26 cellular contexts compared by ENCODE assay signal in the genomic region with DNA sequence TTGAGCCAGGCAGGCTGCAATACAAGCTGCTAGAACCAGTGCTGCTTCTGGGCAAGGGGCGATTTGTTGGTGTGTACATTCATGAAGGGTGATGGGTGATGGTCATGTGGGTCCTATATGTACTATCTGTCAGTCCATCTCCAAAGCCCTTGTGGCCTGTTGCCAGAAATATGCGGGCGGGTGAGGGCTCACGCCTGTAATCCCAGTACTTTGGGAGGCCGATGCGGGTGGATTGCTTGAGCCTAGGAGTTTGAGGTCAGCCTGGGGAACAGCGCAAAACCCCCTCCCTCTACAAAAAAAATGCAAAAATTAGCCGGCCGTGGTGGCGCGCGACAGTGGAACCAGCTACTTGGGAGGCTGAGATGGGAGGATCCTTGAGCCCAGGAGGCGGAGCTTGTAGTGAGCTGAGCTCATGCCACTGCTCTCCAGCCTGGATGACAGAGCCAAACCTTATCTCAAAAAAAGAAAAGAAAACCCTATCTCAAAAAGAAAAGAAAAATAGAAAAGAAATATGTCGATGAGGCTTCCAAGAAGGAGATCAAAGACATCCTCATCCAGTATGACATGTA. TPM values are rescaled to one million over a fixed set of nuclear protein-coding genes. Genes with fewer than 3 reads are reported as not detected.
DNase-seq lines count a peak whose midpoint lies in the region; ATAC-seq, FAIRE-seq and TF ChIP-seq lines count a peak whose summit lies in the region.
"Had no signal": no experiment of that assay in that cellular context is flagged by ENCODE, and none has a peak within 500 bp of the region (broad histone marks: within the 10 kb centered on the region; RNA-seq: fewer than 3 reads in every experiment).

No MANE protein-coding gene starts in this region.

- H3K9me3 ChIP-seq in K562 (replicated peaks; ENCODE audit: control insufficient read depth, insufficient read depth, low read depth, low read length), result no peaks in the 10 kb centered on the region
- no peaks in the 10 kb centered on the region for H3K9me3 ChIP-seq in neuronal stem cell (replicated peaks in 1 of 2; ENCODE audit: control insufficient read depth in 2 of 2, insufficient read depth in 1 of 2, low read depth in 1 of 2, low read length in 2 of 2)
- H3K9me3 ChIP-seq: BE2C, BLaER1 had no signal

- H3K36me3 ChIP-seq in K562 (ENCODE audit: control insufficient read depth, insufficient read depth, low read length) (no peaks in the 10 kb centered on the region), neuronal stem cell (replicated peaks in 1 of 2; ENCODE audit: control insufficient read depth in 2 of 2, insufficient read depth in 2 of 2, low read length in 2 of 2) (no peaks in the 10 kb centered on the region)
- H3K36me3 ChIP-seq: BE2C, BLaER1 had no signal

- no peak overlapping the region for H2BK120ac ChIP-seq in neuronal stem cell (ENCODE audit: low read depth, low read length)

- peak overlapping the region; percentile 83 for H4K8ac ChIP-seq in neuronal stem cell (ENCODE audit: low read depth, low read length)

- no peak for TF ChIP-seq RAD21 in K562 (CRISPR knock-in tag; conservative IDR thresholded peaks at IDR 0.05 in 1 of 2, IDR thresholded peaks at IDR 0.05 in 1 of 2)

- H3K4me1 ChIP-seq in K562 (replicated peaks in 1 of 2; ENCODE audit: control insufficient read depth in 2 of 2, insufficient read depth in 2 of 2, low read length in 2 of 2), result no peaks in the 10 kb centered on the region; a peak in 1 of 5 replicates
- H3K4me1 ChIP-seq in neuronal stem cell (ENCODE audit: control insufficient read depth in 2 of 2, insufficient read depth in 1 of 2, low read depth in 1 of 2, low read length in 2 of 2), result no peaks in the 10 kb centered on the region
- H3K4me1 ChIP-seq: BE2C, BLaER1 had no signal

- POLR2A ChIA-PET in K562 (lab: Yijun Ruan, JAX), result no interaction called here

- no peaks in the 10 kb centered on the region for H3K9me3 Mint-ChIP-seq in stimulated activated effector memory CD8-positive, alpha-beta T cell treated with anti-CD3 and anti-CD28 coated beads, Interleukin-12 subunit alpha, Interleukin-12 subunit beta, amount 100 ng/mL, for 72 hours
- H3K9me3 Mint-ChIP-seq: CD4-positive, CD25-positive, alpha-beta regulatory T cell had no signal

- peak; percentile 71; the same call in 2 of the 3 replicates for ATAC-seq in K562
- ATAC-seq in stimulated activated effector memory CD8-positive, alpha-beta T cell treated with anti-CD3 and anti-CD28 coated beads, Interleukin-12 subunit alpha, Interleukin-12 subunit beta, amount 100 ng/mL, for 72 hours, result no peak
- ATAC-seq: GM12878 had no signal

- H3K23ac ChIP-seq in neuronal stem cell (ENCODE audit: low read depth, low read length, poor library complexity), result no peak overlapping the region

- H3K79me2 ChIP-seq in K562 (ENCODE audit: control insufficient read depth, insufficient read depth, low read length), result no peaks in the 10 kb centered on the region

- DNase-seq in K562 (ENCODE audit: extremely low read depth in 1 of 4, low spot score in 3 of 4) (peak in 1 of 4 experiments; percentile 20), neuronal stem cell (ENCODE audit: low spot score) (no peak)
- DNase-seq in activated CD4-positive, alpha-beta T cell treated with anti-CD3 and anti-CD28 coated beads, Interleukin-2, amount 50 U/mL, for 4 hours, result no peak
- DNase-seq in activated effector memory CD4-positive, alpha-beta T cell treated with Interleukin-2 at 50 U/mL for 16 hours, result no peak
- DNase-seq in stimulated activated effector memory CD8-positive, alpha-beta T cell treated with anti-CD3 and anti-CD28 coated beads, Interleukin-12 subunit alpha, Interleukin-12 subunit beta, amount 100 ng/mL, for 72 hours (ENCODE audit: low spot score in 2 of 2), result no peak
- DNase-seq: 8988T; ACHN; BE2C; C1 segment of cervical spinal cord; CD4-positive, alpha-beta memory T cell; CD4-positive, CD25-positive, alpha-beta regulatory T cell; CD8-positive, alpha-beta memory T cell; COR-L47; DMS 273 treated with DMSO at 0.1 percent for 48 hours; DMS153; DMS53; DMS79; DND-41; EL; GDM1 had no signal

- no peak for TF ChIP-seq EP300 in K562 (IDR thresholded peaks at IDR 0.05; ENCODE audit: low read length)

- 9% methylated on average over 14 of the region's 14 CpGs for WGBS in K562 (ENCODE audit: insufficient coverage, low coverage, missing lambda C conversion rate)
- WGBS in neuronal stem cell (ENCODE audit: extremely low coverage in 2 of 2, insufficient read length in 2 of 2, insufficient replicate concordance in 1 of 2), 2 donors, result no CpG with 5 or more reads among the region's 14 CpGs

- no peaks in the 10 kb centered on the region for H3K9me1 ChIP-seq in K562 (ENCODE audit: control insufficient read depth, insufficient read depth, low read length)

- no peaks in the 10 kb centered on the region for H3K79me1 ChIP-seq in neuronal stem cell (ENCODE audit: low read depth, low read length)

- in situ Hi-C loops in K562 (cut with MboI), result no loop called here

- no peak overlapping the region for H3K4ac ChIP-seq in neuronal stem cell (ENCODE audit: low read length)

- H3K27me3 ChIP-seq in K562 (ENCODE audit: control insufficient read depth in 2 of 2, insufficient read depth in 2 of 2, low read length in 2 of 2) (peaks cover 6 to 15% of the 10 kb centered on the region in 2 experiments; a peak in 3 of 5 replicates), neuronal stem cell (ENCODE audit: control insufficient read depth in 3 of 3, insufficient read depth in 3 of 3, low read depth in 1 of 3, low read length in 3 of 3) (no peaks in the 10 kb centered on the region)
- H3K27me3 ChIP-seq: BE2C, BLaER1 had no signal

- no TSS peak for BruUV-seq in K562 (replicated peaks; lab: Mats Ljungman, UMichigan)

- H3K4me3 ChIP-seq in K562, result no peak overlapping the region
- H3K4me3 ChIP-seq in neuronal stem cell (ENCODE audit: low read length in 2 of 2), result no peak overlapping the region
- H3K4me3 ChIP-seq: BLaER1, GM12878 had no signal

- no peaks in the 10 kb centered on the region for H3K4me1 Mint-ChIP-seq in stimulated activated effector memory CD8-positive, alpha-beta T cell treated with anti-CD3 and anti-CD28 coated beads, Interleukin-12 subunit alpha, Interleukin-12 subunit beta, amount 100 ng/mL, for 72 hours
- H3K4me1 Mint-ChIP-seq: CD4-positive, alpha-beta memory T cell; CD4-positive, CD25-positive, alpha-beta regulatory T cell; CD8-positive, alpha-beta memory T cell had no signal

- no peak overlapping the region for H2AK5ac ChIP-seq in neuronal stem cell (ENCODE audit: low read depth, low read length)

- no peaks in the 10 kb centered on the region for H4K20me1 ChIP-seq in K562 (replicated peaks; ENCODE audit: control insufficient read depth, insufficient read depth, low read length)
- H4K20me1 ChIP-seq: BLaER1 had no signal

- FAIRE-seq in K562 (lab: Jason Lieb, UNC), result no peak
- FAIRE-seq: A204.1, GM12878, GM12892, GM18507 had no signal

- no peak overlapping the region for H3K18ac ChIP-seq in neuronal stem cell (ENCODE audit: low read length)

- intact Hi-C loops in K562 (cut with micrococcal nuclease), result no loop called here

- H3K14ac ChIP-seq in neuronal stem cell (ENCODE audit: low read length), result no peak overlapping the region

- H4K91ac ChIP-seq in neuronal stem cell (ENCODE audit: low read depth, low read length, poor library complexity), result no peak overlapping the region

- CTCF ChIA-PET in K562 (lab: Yijun Ruan, JAX; ENCODE audit: low intra/inter-chr PET ratio), result no interaction called here

- H3K4me2 ChIP-seq in K562 (ENCODE audit: insufficient read depth, low read length) (peak overlapping the region; percentile 17; the same call in 1 of the 2 replicates), neuronal stem cell (ENCODE audit: insufficient read depth, low read length, poor library complexity, severe bottlenecking) (no peak overlapping the region)
- H3K4me2 ChIP-seq: BLaER1 had no signal

- H2BK15ac ChIP-seq in neuronal stem cell (ENCODE audit: low read length), result no peak overlapping the region

- no peak overlapping the region for H2AFZ ChIP-seq in K562 (ENCODE audit: low read depth, low read length)
- H2AFZ ChIP-seq in neuronal stem cell (ENCODE audit: low read length), result no peak overlapping the region

- H3K4me3 Mint-ChIP-seq in stimulated activated effector memory CD8-positive, alpha-beta T cell treated with anti-CD3 and anti-CD28 coated beads, Interleukin-12 subunit alpha, Interleukin-12 subunit beta, amount 100 ng/mL, for 72 hours, result no peak overlapping the region
- H3K4me3 Mint-ChIP-seq: CD14-positive monocyte; CD4-positive, alpha-beta memory T cell; CD4-positive, CD25-positive, alpha-beta regulatory T cell; CD8-positive, alpha-beta memory T cell had no signal

- no peak overlapping the region for H3K9ac ChIP-seq in K562 (ENCODE audit: insufficient read depth in 1 of 2, low read depth in 2 of 2, low read length in 2 of 2)
- H3K9ac ChIP-seq in neuronal stem cell (ENCODE audit: low read depth, low read length, poor library complexity), result no peak overlapping the region
- H3K9ac ChIP-seq: BLaER1 had no signal

- no peaks in the 10 kb centered on the region for H3K36me3 Mint-ChIP-seq in stimulated activated effector memory CD8-positive, alpha-beta T cell treated with anti-CD3 and anti-CD28 coated beads, Interleukin-12 subunit alpha, Interleukin-12 subunit beta, amount 100 ng/mL, for 72 hours
- H3K36me3 Mint-ChIP-seq: CD14-positive monocyte; CD4-positive, alpha-beta memory T cell; CD4-positive, CD25-positive, alpha-beta regulatory T cell; CD8-positive, alpha-beta memory T cell had no signal

- H2BK12ac ChIP-seq in neuronal stem cell (ENCODE audit: low read length), result no peak overlapping the region

- TF ChIP-seq POLR2A in K562 (conservative IDR thresholded peaks at IDR 0.05), result no peak

- H3K27ac ChIP-seq in K562 (ENCODE audit: extremely low read depth, low read depth, low read length) (no peak overlapping the region), neuronal stem cell (replicated peaks; ENCODE audit: low read length) (no peak overlapping the region)
- H3K27ac ChIP-seq: BLaER1 had no signal

- peak overlapping the region; percentile 53 for H2BK5ac ChIP-seq in neuronal stem cell (ENCODE audit: low read length)

- TF ChIP-seq CTCF in K562 (IDR thresholded peaks at IDR 0.05 in 2 of 3, conservative IDR thresholded peaks at IDR 0.05 in 1 of 3; ENCODE audit: insufficient read depth in 2 of 3, low read depth in 1 of 3, low read length in 3 of 3), result no peak

- H3K27ac Mint-ChIP-seq in stimulated activated effector memory CD8-positive, alpha-beta T cell treated with anti-CD3 and anti-CD28 coated beads, Interleukin-12 subunit alpha, Interleukin-12 subunit beta, amount 100 ng/mL, for 72 hours, result no peak overlapping the region
- H3K27ac Mint-ChIP-seq: CD4-positive, alpha-beta memory T cell; CD4-positive, CD25-positive, alpha-beta regulatory T cell; CD8-positive, alpha-beta memory T cell had no signal

RNA-seq across cellular contexts. Expression of a gene that starts 45.0 kb away (rescaled TPM):
- 0.40 and 0.62 TPM in 2 replicates for total RNA-seq in K562 (2011; cell fraction: chromatin; rRNA removed; ENCODE audit: low replicate concordance)
- total RNA-seq in K562 (2011; cell fraction: nucleolus; rRNA removed), result 0.67 and 0.79 TPM in 2 replicates
- 0.22 and 0.69 TPM in 2 replicates for total RNA-seq in K562 (2011; cell fraction: nucleoplasm; rRNA removed)
- 0.24 and 0.27 TPM in 2 replicates for total RNA-seq in K562 (2014; rRNA removed)
- total RNA-seq in K562 (2014; rRNA removed; fragmentation: Illumina TruSeq; extraction: Trizol), result 0.22 and 0.26 TPM in 2 replicates
- total RNA-seq in K562 (2015; rRNA removed; fragmentation: Illumina TruSeq; extraction: Trizol), result 0.11 and 0.23 TPM in 2 replicates
- total RNA-seq in K562 (2021), result 0.95 and 1.0 TPM in 2 replicates
- 0.08 and 0.29 TPM in 2 replicates for polyA plus RNA-seq in K562 (2011; rRNA removed)
- polyA plus RNA-seq in K562 (2011; cell fraction: cytosol; rRNA removed), result 0.04 and 0.55 TPM in 2 replicates
- 0.21 and 1.1 TPM in 2 replicates for polyA plus RNA-seq in K562 (2011; cell fraction: nucleus; rRNA removed)
- polyA plus RNA-seq in K562 (2012), result 0.38 and 1.2 TPM in 2 replicates
- 0.24 and 0.30 TPM in 2 replicates for polyA plus RNA-seq in K562 (2014; fragmentation: Illumina TruSeq; extraction: Trizol)
- under 1 TPM; 0.04 to 0.07 TPM for polyA plus RNA-seq in K562 (2014; fragmentation: Nextera tagmentation; extraction: Ambion mirVana)
- 0.09 and 0.57 TPM in 2 replicates for polyA plus RNA-seq in K562 (2014; rRNA removed)
- 0.30 TPM in 1 of 2 replicates, not detected in the other for polyA minus RNA-seq in K562 (2011; rRNA and poly(A)+ RNA removed)
- polyA minus RNA-seq in K562 (2011; cell fraction: cytosol; rRNA and poly(A)+ RNA removed), result 0.73 and 0.95 TPM in 2 replicates
- polyA minus RNA-seq in K562 (2011; cell fraction: nucleus; rRNA and poly(A)+ RNA removed), result 0.56 and 0.94 TPM in 2 replicates
- polyA plus RNA-seq in neuronal stem cell (2013, experiment 1 of 2), result 1.1 TPM
- 1.2 TPM for polyA plus RNA-seq in neuronal stem cell (2013, experiment 2 of 2)
- polyA plus RNA-seq: CD4-positive, alpha-beta memory T cell; CD8-positive, alpha-beta memory T cell had no signal
